Comparison of ENCODE assay signal across 22 cellular contexts in genomic region chr20:16028923-16029322, GRCh38.
DNase-seq lines count a peak whose midpoint lies in the region; ATAC-seq, FAIRE-seq and TF ChIP-seq lines count a peak whose summit lies in the region.
"Had no signal": no experiment of that assay in that cellular context is flagged by ENCODE, and none has a peak within 500 bp of the region (broad histone marks: within the 10 kb centered on the region; RNA-seq: fewer than 3 reads in every experiment).

No MANE protein-coding gene starts in this region.

- CTCF ChIA-PET in GM12878 (lab: Yijun Ruan, JAX) = no interaction called here

- H3K9me3 ChIP-seq in GM12878 (replicated peaks; ENCODE audit: control insufficient read depth, insufficient read depth, low read length) = peaks cover 1% of the 10 kb centered on the region; the same call in 2 of the 3 replicates
- no peaks in the 10 kb centered on the region for H3K9me3 ChIP-seq in transverse colon
- H3K9me3 ChIP-seq: breast epithelium, vagina had no signal

- RAD21 ChIA-PET in GM12878 (lab: Charles Lee; ENCODE audit: unreplicated experiment) = no interaction called here

- DNase-seq in GM12878 (ENCODE audit: low read depth, low spot score) (peak; percentile 11), AG20443 (ENCODE audit: low spot score) (no peak), transverse colon (no peak), foreskin melanocyte (no peak), NCI-H2196 (lab: John Stamatoyannopoulos, UW; ENCODE audit: unreplicated experiment) (no peak)
- DNase-seq: activated CD8-positive, alpha-beta memory T cell treated with anti-CD3 and anti-CD28 coated beads for 24 hours; activated naive CD8-positive, alpha-beta T cell treated with anti-CD3 and anti-CD28 coated beads, Interleukin-2, amount 50 U/mL, for 24 hours; COR-L47; foreskin fibroblast; KG1; mesendoderm; NCI-H1105 treated with DMSO at 0.1 percent for 48 hours; NCI-H526 treated with DMSO at 0.1 percent for 48 hours; stimulated activated CD4-positive, alpha-beta T cell treated with anti-CD3 and anti-CD28 coated beads, Interleukin-2, amount 100 ng/mL, for 48 hours had no signal

- H3K36me3 ChIP-seq in GM12878 (ENCODE audit: control insufficient read depth in 2 of 2, insufficient read depth in 2 of 2, low read length in 1 of 2) (no peaks in the 10 kb centered on the region), transverse colon (no peaks in the 10 kb centered on the region)
- H3K36me3 ChIP-seq: breast epithelium, vagina had no signal

- whole genome bisulfite sequencing in GM12878 (ENCODE audit: insufficient coverage, insufficient replicate concordance, low lambda C conversion rate, missing lambda C conversion rate) = 41% methylated on average over 6 of the region's 6 CpGs
- 79 to 85% methylated on average over 3 to 6 of the region's 6 CpGs for WGBS in transverse colon (ENCODE audit: low coverage in 1 of 2), 2 donors

- no TSS peak for BruUV-seq in GM12878 (replicated peaks; lab: Mats Ljungman, UMichigan)

- H4K20me1 ChIP-seq in GM12878 (ENCODE audit: control insufficient read depth, insufficient read depth) = no peaks in the 10 kb centered on the region

- TF ChIP-seq EP300 in GM12878 (IDR thresholded peaks at IDR 0.05; ENCODE audit: borderline replicate concordance in 1 of 2, control insufficient read depth in 1 of 2, low read depth in 2 of 2, low read length in 2 of 2) = no peak
- TF ChIP-seq EP300 in transverse colon (IDR thresholded peaks at IDR 0.05; ENCODE audit: low read depth) = no peak

- TF ChIP-seq POLR2A in GM12878 (IDR thresholded peaks at IDR 0.05; ENCODE audit: low read depth, low read length) = no peak
- TF ChIP-seq POLR2A in transverse colon (IDR thresholded peaks at IDR 0.05) = no peak

- TF ChIP-seq RAD21 in GM12878 (IDR thresholded peaks at IDR 0.05; ENCODE audit: insufficient read depth, low read depth, low read length) = no peak

- in situ Hi-C loops in GM12878 (cut with MboI) (no loop called here), transverse colon (cut with MboI; ENCODE audit: low pct_ligation_motif_present in 1 of 4, low pct_unique_long_range_greater_than_20kb in 1 of 4, low sequenced_read_pairs in 3 of 4) (loop anchor here in 1 of 4 donors (25.0 kb wide), 1 partner anchor 92 kb away; no protein-coding TSS in a partner anchor)

- POLR2A ChIA-PET in GM12878 (lab: Charles Lee) = no interaction called here

- no peak overlapping the region for H3K4me2 ChIP-seq in GM12878 (ENCODE audit: control insufficient read depth, insufficient read depth)

- H3K4me1 ChIP-seq in GM12878 (ENCODE audit: control insufficient read depth, insufficient read depth, low read length) = peaks cover 4% of the 10 kb centered on the region; the same call in 1 of the 2 replicates
- no peaks in the 10 kb centered on the region for H3K4me1 ChIP-seq in transverse colon
- H3K4me1 ChIP-seq: breast epithelium, vagina had no signal

- H3K4me3 ChIP-seq in GM12878 (no peak overlapping the region), transverse colon (no peak overlapping the region)
- H3K4me3 ChIP-seq: breast epithelium, SK-N-MC, vagina had no signal

- no peaks in the 10 kb centered on the region for H3K79me2 ChIP-seq in GM12878 (ENCODE audit: control insufficient read depth, insufficient read depth, low read length)

- no peak overlapping the region for H2AFZ ChIP-seq in GM12878 (ENCODE audit: control insufficient read depth, low read depth, low read length)

- SMC1A ChIA-PET in GM12878 (lab: Charles Lee; ENCODE audit: uncharacterized antibody, unreplicated experiment) = no interaction called here

- intact Hi-C loops in GM12878 (cut with micrococcal nuclease; ENCODE audit: unreplicated experiment) (no loop called here), transverse colon (cut with DNase I; ENCODE audit: low total_unique reads) (no loop called here)

- no peak for TF ChIP-seq CTCF in GM12878 (IDR thresholded peaks at IDR 0.05 in 2 of 3, conservative IDR thresholded peaks at IDR 0.05 in 1 of 3; ENCODE audit: control insufficient read depth in 2 of 3, extremely low read depth in 1 of 3, insufficient read depth in 1 of 3, low read depth in 3 of 3, low read length in 3 of 3)
- no peak for TF ChIP-seq CTCF in transverse colon (IDR thresholded peaks at IDR 0.05)

- H3K27ac ChIP-seq in GM12878 (ENCODE audit: control insufficient read depth, insufficient read depth) (no peak overlapping the region), transverse colon (no peak overlapping the region)
- H3K27ac ChIP-seq: breast epithelium, SK-N-MC, vagina had no signal

- FAIRE-seq in GM12878 (lab: Jason Lieb, UNC) = peak; percentile 84

- H3K9ac ChIP-seq in GM12878 (ENCODE audit: control insufficient read depth, insufficient read depth, low read length) = no peak overlapping the region

- H3K27me3 ChIP-seq in GM12878 (replicated peaks in 1 of 2; ENCODE audit: control insufficient read depth in 2 of 2, insufficient read depth in 2 of 2, low read length in 1 of 2) = no peaks in the 10 kb centered on the region
- no peaks in the 10 kb centered on the region for H3K27me3 ChIP-seq in transverse colon
- H3K27me3 ChIP-seq: breast epithelium, vagina had no signal

- peak; percentile 60 for ATAC-seq in GM18511 (IDR thresholded peaks at IDR 0.05; ENCODE audit: unreplicated experiment)
- peak; percentile 63 for ATAC-seq in GM21423 (IDR thresholded peaks at IDR 0.05; ENCODE audit: unreplicated experiment)
- ATAC-seq in HG03159 (IDR thresholded peaks at IDR 0.05; ENCODE audit: unreplicated experiment) = peak; percentile 73
- peak; percentile 50; the same call in 2 of the 3 replicates for ATAC-seq in GM12878
- ATAC-seq: activated CD4-positive, CD25-positive, alpha-beta regulatory T cell treated with anti-CD3 and anti-CD28 coated beads, Interleukin-2, amount 50 U/mL, for 24 hours; activated naive CD8-positive, alpha-beta T cell treated with anti-CD3 and anti-CD28 coated beads, Interleukin-2, amount 50 U/mL, for 24 hours; Panc1 had no signal

TF ChIP-seq in GM12878, 131 proteins besides CTCF, POLR2A, EP300 and RAD21 (continues in another document):
- TF ChIP-seq MEF2B (IDR thresholded peaks at IDR 0.05; ENCODE audit: partially characterized antibody, poor library complexity, severe bottlenecking) = no peak
- no peak for TF ChIP-seq FOS (IDR thresholded peaks at IDR 0.05; ENCODE audit: borderline replicate concordance, extremely low read depth, insufficient read length)
- TF ChIP-seq YY1 (IDR thresholded peaks at IDR 0.05; ENCODE audit: low read depth, low read length) = no peak
- TF ChIP-seq CREM (IDR thresholded peaks at IDR 0.05; ENCODE audit: low read depth) = no peak
- TF ChIP-seq POLR2AphosphoS5 (IDR thresholded peaks at IDR 0.05; ENCODE audit: low read length) = no peak
- no peak for TF ChIP-seq ZZZ3 (IDR thresholded peaks at IDR 0.05; ENCODE audit: control insufficient read depth, insufficient read length, low read depth)
- TF ChIP-seq NR2F1 (conservative IDR thresholded peaks at IDR 0.05) = no peak
- TF ChIP-seq NFIC (IDR thresholded peaks at IDR 0.05; ENCODE audit: low read depth, low read length) = no peak
- no peak for TF ChIP-seq NR2C1 (IDR thresholded peaks at IDR 0.05)
- TF ChIP-seq, protein P1, sequence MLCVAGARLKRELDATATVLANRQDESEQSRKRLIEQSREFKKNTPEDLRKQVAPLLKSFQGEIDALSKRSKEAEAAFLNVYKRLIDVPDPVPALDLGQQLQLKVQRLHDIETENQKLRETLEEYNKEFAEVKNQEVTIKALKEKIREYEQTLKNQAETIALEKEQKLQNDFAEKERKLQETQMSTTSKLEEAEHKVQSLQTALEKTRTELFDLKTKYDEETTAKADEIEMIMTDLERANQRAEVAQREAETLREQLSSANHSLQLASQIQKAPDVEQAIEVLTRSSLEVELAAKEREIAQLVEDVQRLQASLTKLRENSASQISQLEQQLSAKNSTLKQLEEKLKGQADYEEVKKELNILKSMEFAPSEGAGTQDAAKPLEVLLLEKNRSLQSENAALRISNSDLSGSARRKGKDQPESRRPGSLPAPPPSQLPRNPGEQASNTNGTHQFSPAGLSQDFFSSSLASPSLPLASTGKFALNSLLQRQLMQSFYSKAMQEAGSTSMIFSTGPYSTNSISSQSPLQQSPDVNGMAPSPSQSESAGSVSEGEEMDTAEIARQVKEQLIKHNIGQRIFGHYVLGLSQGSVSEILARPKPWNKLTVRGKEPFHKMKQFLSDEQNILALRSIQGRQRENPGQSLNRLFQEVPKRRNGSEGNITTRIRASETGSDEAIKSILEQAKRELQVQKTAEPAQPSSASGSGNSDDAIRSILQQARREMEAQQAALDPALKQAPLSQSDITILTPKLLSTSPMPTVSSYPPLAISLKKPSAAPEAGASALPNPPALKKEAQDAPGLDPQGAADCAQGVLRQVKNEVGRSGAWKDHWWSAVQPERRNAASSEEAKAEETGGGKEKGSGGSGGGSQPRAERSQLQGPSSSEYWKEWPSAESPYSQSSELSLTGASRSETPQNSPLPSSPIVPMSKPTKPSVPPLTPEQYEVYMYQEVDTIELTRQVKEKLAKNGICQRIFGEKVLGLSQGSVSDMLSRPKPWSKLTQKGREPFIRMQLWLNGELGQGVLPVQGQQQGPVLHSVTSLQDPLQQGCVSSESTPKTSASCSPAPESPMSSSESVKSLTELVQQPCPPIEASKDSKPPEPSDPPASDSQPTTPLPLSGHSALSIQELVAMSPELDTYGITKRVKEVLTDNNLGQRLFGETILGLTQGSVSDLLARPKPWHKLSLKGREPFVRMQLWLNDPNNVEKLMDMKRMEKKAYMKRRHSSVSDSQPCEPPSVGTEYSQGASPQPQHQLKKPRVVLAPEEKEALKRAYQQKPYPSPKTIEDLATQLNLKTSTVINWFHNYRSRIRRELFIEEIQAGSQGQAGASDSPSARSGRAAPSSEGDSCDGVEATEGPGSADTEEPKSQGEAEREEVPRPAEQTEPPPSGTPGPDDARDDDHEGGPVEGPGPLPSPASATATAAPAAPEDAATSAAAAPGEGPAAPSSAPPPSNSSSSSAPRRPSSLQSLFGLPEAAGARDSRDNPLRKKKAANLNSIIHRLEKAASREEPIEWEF (IDR thresholded peaks at IDR 0.05; ENCODE audit: insufficient replicate concordance, low read depth, low read length) = no peak
- no peak for TF ChIP-seq BCL11A (IDR thresholded peaks at IDR 0.05; ENCODE audit: low read depth, low read length)
- no peak for TF ChIP-seq SMAD5 (IDR thresholded peaks at IDR 0.05; ENCODE audit: low read depth)
- TF ChIP-seq MLLT1 (IDR thresholded peaks at IDR 0.05) = no peak
- TF ChIP-seq HDGF (IDR thresholded peaks at IDR 0.05) = no peak
